In genomic region chr12:64674367-64674922, GRCh38 we compare ENCODE assay signal across 11 cellular contexts.
DNase-seq lines count a peak whose midpoint lies in the region; ATAC-seq, FAIRE-seq and TF ChIP-seq lines count a peak whose summit lies in the region.
"Had no signal": no experiment of that assay in that cellular context is flagged by ENCODE, and none has a peak within 500 bp of the region (broad histone marks: within the 10 kb centered on the region; RNA-seq: fewer than 3 reads in every experiment).

No MANE protein-coding gene starts in this region.

- H3K4me2 ChIP-seq in SK-N-SH, result no peak overlapping the region

- no peaks in the 10 kb centered on the region for H3K9me3 Mint-ChIP-seq in WTC11

- H3K4me1 ChIP-seq in SK-N-SH (ENCODE audit: control insufficient read depth in 1 of 2, insufficient read depth in 2 of 2, low read depth in 1 of 2, low read length in 1 of 2) (peaks cover 59 to 65% of the 10 kb centered on the region in 2 experiments), small intestine (ENCODE audit: control insufficient read depth in 2 of 2, insufficient read depth in 1 of 2, low read depth in 1 of 2, low read length in 1 of 2) (peaks cover 28 to 48% of the 10 kb centered on the region in 2 donors)
- H3K4me1 ChIP-seq in effector memory CD4-positive, alpha-beta T cell (ENCODE audit: control insufficient read depth, insufficient read depth, low read length, poor library complexity, severe bottlenecking), result peaks cover 78% of the 10 kb centered on the region

- no peaks in the 10 kb centered on the region for H4K20me1 ChIP-seq in SK-N-SH (ENCODE audit: insufficient read depth)

- TF ChIP-seq RAD21 in SK-N-SH (IDR thresholded peaks at IDR 0.05; ENCODE audit: low read length), result no peak

- H3K27ac Mint-ChIP-seq in WTC11, result peak overlapping the region; percentile 78

- H3K4me3 ChIP-seq in SK-N-SH (ENCODE audit: low read depth in 2 of 2, low read length in 1 of 2), result no peak overlapping the region
- H3K4me3 ChIP-seq in effector memory CD4-positive, alpha-beta T cell (ENCODE audit: insufficient read depth, low read depth, low read length, poor library complexity, severe bottlenecking), result no peak overlapping the region
- no peak overlapping the region for H3K4me3 ChIP-seq in small intestine (ENCODE audit: low read depth in 1 of 2, low read length in 2 of 2)

- ATAC-seq in SK-N-SH treated with all-trans-retinoic acid at 6 μM for 48 hours, result no peak
- ATAC-seq in WTC11, result no peak
- no peak for ATAC-seq in GM21526 (IDR thresholded peaks at IDR 0.05; ENCODE audit: low FRiP score, unreplicated experiment)
- no peak for ATAC-seq in HG02798 (IDR thresholded peaks at IDR 0.05; ENCODE audit: poor library complexity, unreplicated experiment)

- no peak for TF ChIP-seq EP300 in SK-N-SH (IDR thresholded peaks at IDR 0.05; ENCODE audit: borderline replicate concordance in 1 of 2, low read depth in 1 of 2, low read length in 1 of 2)

- H3K4me3 Mint-ChIP-seq in WTC11, result no peak overlapping the region; the same call in 1 of the 2 replicates

- no peaks in the 10 kb centered on the region for H3K27me3 Mint-ChIP-seq in WTC11 (ENCODE audit: low read depth)

- H3K4me1 Mint-ChIP-seq in WTC11, result peaks cover 70% of the 10 kb centered on the region

- no peaks in the 10 kb centered on the region for H3K36me3 Mint-ChIP-seq in WTC11

- H3K27me3 ChIP-seq in SK-N-SH (ENCODE audit: insufficient read depth), result no peaks in the 10 kb centered on the region
- H3K27me3 ChIP-seq in effector memory CD4-positive, alpha-beta T cell (replicated peaks; ENCODE audit: control insufficient read depth, insufficient read depth, low read length, poor library complexity, severe bottlenecking), result no peaks in the 10 kb centered on the region
- no peaks in the 10 kb centered on the region for H3K27me3 ChIP-seq in small intestine (ENCODE audit: control insufficient read depth in 2 of 2, insufficient read depth in 2 of 2, low read length in 2 of 2)

- TF ChIP-seq CTCF in SK-N-SH (IDR thresholded peaks at IDR 0.05) (no peak), WTC11 (IDR thresholded peaks at IDR 0.05) (no peak)

- H2AFZ ChIP-seq in SK-N-SH (ENCODE audit: low read depth), result no peak overlapping the region

- H3K9me3 ChIP-seq in SK-N-SH, result no peaks in the 10 kb centered on the region
- no peaks in the 10 kb centered on the region for H3K9me3 ChIP-seq in effector memory CD4-positive, alpha-beta T cell (ENCODE audit: control insufficient read depth, low read length)
- H3K9me3 ChIP-seq in small intestine (ENCODE audit: control insufficient read depth, low read depth), result no peaks in the 10 kb centered on the region

- no peak overlapping the region for H3K9ac ChIP-seq in SK-N-SH

- H3K9me2 ChIP-seq in SK-N-SH, result no peaks in the 10 kb centered on the region

- no peaks in the 10 kb centered on the region for H3K36me3 ChIP-seq in SK-N-SH (replicated peaks in 1 of 2; ENCODE audit: control insufficient read depth in 1 of 2, insufficient read depth in 2 of 2, low read length in 1 of 2)
- H3K36me3 ChIP-seq in effector memory CD4-positive, alpha-beta T cell (ENCODE audit: control insufficient read depth, insufficient read depth, low read length), result no peaks in the 10 kb centered on the region
- H3K36me3 ChIP-seq in small intestine (ENCODE audit: control insufficient read depth in 2 of 2, insufficient read depth in 2 of 2, low read length in 2 of 2), result no peaks in the 10 kb centered on the region
- H3K36me3 ChIP-seq: WERI-Rb-1 had no signal

- CTCF ChIA-PET in SK-N-SH (lab: Yijun Ruan, JAX) (interaction anchor here (0.8 to 1.1 kb wide), 2 partner anchors 9 to 125 kb away, joined by 3 read pairs; no protein-coding TSS in a partner anchor), WTC11 (lab: Charles Lee) (no interaction called here)

- DNase-seq in SK-N-SH, result no peak
- no peak for DNase-seq in WTC11 (ENCODE audit: low spot score)
- DNase-seq in effector memory CD4-positive, alpha-beta T cell, result peak; percentile 38 to 60 (median 46)
- DNase-seq in small intestine, result no peak
- DNase-seq in NCI-H1930 (lab: John Stamatoyannopoulos, UW), result no peak
- DNase-seq: NCI-H526 treated with DMSO at 0.1 percent for 48 hours, WERI-Rb-1 had no signal

- H3F3A ChIP-seq in SK-N-SH (replicated peaks; ENCODE audit: insufficient read depth), result peaks cover 18% of the 10 kb centered on the region

- POLR2A ChIA-PET in SK-N-SH (lab: Yijun Ruan, JAX), result no interaction called here
- POLR2A ChIA-PET in WTC11 (lab: Charles Lee), result no interaction called here

- peak overlapping the region; percentile 41 to 84; a peak in 3 of 4 replicates for H3K27ac ChIP-seq in SK-N-SH (ENCODE audit: low read depth in 2 of 2, low read length in 1 of 2)
- peak overlapping the region; percentile 89 for H3K27ac ChIP-seq in effector memory CD4-positive, alpha-beta T cell (ENCODE audit: insufficient read depth, low read length, poor library complexity, severe bottlenecking)
- H3K27ac ChIP-seq in small intestine (ENCODE audit: low read depth in 1 of 2, low read length in 1 of 2), result peak overlapping the region; percentile 58 to 88
- H3K27ac ChIP-seq: 22Rv1, WERI-Rb-1 had no signal

- H3K79me2 ChIP-seq in SK-N-SH (ENCODE audit: insufficient read depth), result peaks cover 81% of the 10 kb centered on the region

- FAIRE-seq in small intestine (lab: Jason Lieb, UNC), result no peak

- WGBS in SK-N-SH (ENCODE audit: low lambda C conversion rate), result 97% methylated on average over 10 of the region's 10 CpGs
- WGBS in small intestine, 3 donors, result 68 to 84% (median 80%) methylated on average over 10 of the region's 10 CpGs

TF ChIP-seq in SK-N-SH, 30 proteins besides CTCF, POLR2A, EP300 and RAD21:
- TF ChIP-seq NRF1 (IDR thresholded peaks at IDR 0.05; ENCODE audit: low read depth, low read length) (no peak), TCF12 (IDR thresholded peaks at IDR 0.05) (no peak), RXRA (IDR thresholded peaks at IDR 0.05; ENCODE audit: borderline replicate concordance, low read depth) (no peak), GATA2 (CRISPR knock-in tag; IDR thresholded peaks at IDR 0.05) (no peak), USF2 (IDR thresholded peaks at IDR 0.05; ENCODE audit: borderline replicate concordance, low read depth, low read length) (no peak), GABPA (IDR thresholded peaks at IDR 0.05; ENCODE audit: low read depth) (no peak)

TF ChIP-seq in SK-N-SH treated with all-trans-retinoic acid at 6 μM for 48 hours, 23 proteins besides CTCF, POLR2A, EP300 and RAD21 (continues in another document):
- TF ChIP-seq TOX (CRISPR knock-in tag; IDR thresholded peaks at IDR 0.05; ENCODE audit: borderline replicate concordance) (no peak), PPARA (CRISPR knock-in tag; IDR thresholded peaks at IDR 0.05; ENCODE audit: borderline replicate concordance) (no peak), ESRRG (CRISPR knock-in tag; IDR thresholded peaks at IDR 0.05) (no peak), BACH2 (CRISPR knock-in tag; IDR thresholded peaks at IDR 0.05; ENCODE audit: borderline replicate concordance) (no peak), SNAI2 (CRISPR knock-in tag; IDR thresholded peaks at IDR 0.05) (no peak), TCF4 (CRISPR knock-in tag; IDR thresholded peaks at IDR 0.05; ENCODE audit: borderline replicate concordance) (no peak), ZNF565 (CRISPR knock-in tag; conservative IDR thresholded peaks at IDR 0.05; ENCODE audit: low read depth) (no peak)

TF ChIP-seq in WTC11, 78 proteins besides CTCF, POLR2A, EP300 and RAD21:
- TF ChIP-seq ZNF121 (CRISPR knock-in tag; IDR thresholded peaks at IDR 0.05) (peak; percentile 90), ZNF219 (CRISPR knock-in tag; IDR thresholded peaks at IDR 0.05; ENCODE audit: borderline replicate concordance) (no peak)

Comparison
In these comparisons a context has a peak if more than half of its experiments do, and no peak if none do; other contexts are left out.
1. DNase-seq: peak in effector memory CD4-positive, alpha-beta T cell (3 of 3); none in SK-N-SH (single experiment), WTC11 (single experiment), small intestine (single experiment) and NCI-H1930 (0 of 2).
2. Peak in every context shown above with its lines, with median percentiles within 50 percentile points of each other: H3K27ac ChIP-seq.